14 cellular contexts compared by ENCODE assay signal in the genomic region with DNA sequence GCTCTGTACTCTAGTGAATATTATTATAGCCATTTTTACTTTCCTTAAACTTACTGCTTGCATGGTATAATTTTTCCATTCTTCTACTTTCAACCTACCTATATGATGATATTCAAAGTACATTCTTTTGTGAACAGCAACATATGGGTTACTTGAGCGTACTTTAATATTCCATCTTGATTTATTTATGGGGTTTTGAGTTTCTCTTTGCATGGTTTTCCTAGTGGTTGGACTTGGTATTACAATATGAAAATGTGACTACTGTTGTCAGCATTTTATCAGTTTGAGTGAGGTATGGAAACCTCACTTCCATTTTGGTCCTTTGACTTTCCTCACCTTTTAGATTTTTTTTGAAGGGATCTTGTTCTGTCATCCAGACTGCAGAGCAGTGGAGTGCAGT. TPM values are rescaled to one million over a fixed set of nuclear protein-coding genes. Genes with fewer than 3 reads are reported as not detected.
DNase-seq lines count a peak whose midpoint lies in the region; TF ChIP-seq lines count a peak whose summit lies in the region.
"Had no signal": no experiment of that assay in that cellular context is flagged by ENCODE, and none has a peak within 500 bp of the region (broad histone marks: within the 10 kb centered on the region; RNA-seq: fewer than 3 reads in every experiment).

No MANE protein-coding gene starts in this region.

- H3K27ac Mint-ChIP-seq in activated T-helper 1 cell treated with anti-CD3 and anti-CD28 coated beads, Interleukin-12 subunit alpha, Interleukin-12 subunit beta, Interleukin-2, Interleukin-4 antibody, amounts not matched to agents 30 ng/mL and 10 ng/mL and 1 ng/mL, durations not matched to agents 14 hours and 24 hours and 36 hours: no peak overlapping the region
- H3K27ac Mint-ChIP-seq: activated CD4-positive, alpha-beta memory T cell treated with anti-CD3 and anti-CD28 coated beads, Interleukin-2, amount 10 ng/mL, durations not matched to agents 7 days and 5 days; activated naive CD8-positive, alpha-beta T cell treated with anti-CD3 and anti-CD28 coated beads, Interleukin-2, amount 10 ng/mL, durations not matched to agents 7 days and 5 days; CD4-positive, alpha-beta T cell; T-helper 17 cell had no signal

- DNase-seq in AG09309 (ENCODE audit: low read depth) (no peak), GM20000 (ENCODE audit: low spot score) (no peak), hepatocyte (ENCODE audit: low spot score) (no peak), NCI-H748 (lab: John Stamatoyannopoulos, UW; ENCODE audit: unreplicated experiment) (no peak)
- DNase-seq in stimulated activated CD4-positive, alpha-beta T cell treated with anti-CD3 and anti-CD28 coated beads, Interleukin-4, amount 100 ng/mL, for 4 hours: no peak
- no peak for DNase-seq in activated T-helper 1 cell treated with anti-CD3 and anti-CD28 coated beads, Interleukin-12 subunit alpha, Interleukin-12 subunit beta, Interleukin-2, Interleukin-4 antibody, amounts not matched to agents 30 ng/mL and 10 ng/mL and 1 ng/mL, durations not matched to agents 14 hours and 24 hours and 36 hours (ENCODE audit: low spot score)
- DNase-seq in stimulated activated naive CD4-positive, alpha-beta T cell (lab: John Stamatoyannopoulos, UW): no peak
- DNase-seq: activated CD4-positive, alpha-beta memory T cell treated with anti-CD3 and anti-CD28 coated beads, Interleukin-2, amount 10 ng/mL, durations not matched to agents 7 days and 5 days; activated naive CD8-positive, alpha-beta T cell treated with anti-CD3 and anti-CD28 coated beads, Interleukin-2, amount 10 ng/mL, durations not matched to agents 7 days and 5 days; CD4-positive, alpha-beta T cell; NCI-H1092; small intestine; T-helper 17 cell had no signal

- no peaks in the 10 kb centered on the region for H3K9me2 ChIP-seq in hepatocyte (replicated peaks; ENCODE audit: insufficient read depth)

- no peaks in the 10 kb centered on the region for H3K9me3 ChIP-seq in hepatocyte (ENCODE audit: low read depth)

- H3K9me3 Mint-ChIP-seq in activated T-helper 1 cell treated with anti-CD3 and anti-CD28 coated beads, Interleukin-12 subunit alpha, Interleukin-12 subunit beta, Interleukin-2, Interleukin-4 antibody, amounts not matched to agents 30 ng/mL and 10 ng/mL and 1 ng/mL, durations not matched to agents 14 hours and 24 hours and 36 hours: no peaks in the 10 kb centered on the region
- H3K9me3 Mint-ChIP-seq: activated CD4-positive, alpha-beta memory T cell treated with anti-CD3 and anti-CD28 coated beads, Interleukin-2, amount 10 ng/mL, durations not matched to agents 7 days and 5 days; activated naive CD8-positive, alpha-beta T cell treated with anti-CD3 and anti-CD28 coated beads, Interleukin-2, amount 10 ng/mL, durations not matched to agents 7 days and 5 days had no signal

- WGBS in hepatocyte (ENCODE audit: low lambda C conversion rate, missing lambda C conversion rate): 87% methylated on average over 1 of the region's 1 CpG

- no peak overlapping the region for H3K27ac ChIP-seq in hepatocyte

- peak; percentile 24 for TF ChIP-seq CTCF in AG09309 (IDR thresholded peaks at IDR 0.05; ENCODE audit: control insufficient read depth, insufficient read depth, low read depth, low read length, missing control alignments)
- TF ChIP-seq CTCF in GM20000 (IDR thresholded peaks at IDR 0.05; ENCODE audit: extremely low read depth, missing control alignments): peak; percentile 8
- peak; percentile 23; the same call in 1 of the 2 replicates for TF ChIP-seq CTCF in WI38 (IDR thresholded peaks at IDR 0.05; ENCODE audit: low read depth, low read length)
- TF ChIP-seq CTCF in hepatocyte (IDR thresholded peaks at IDR 0.05; ENCODE audit: poor library complexity): peak; percentile 3

- intact Hi-C loops in activated T-helper 1 cell treated with anti-CD3 and anti-CD28 coated beads, Interleukin-12 subunit alpha, Interleukin-12 subunit beta, Interleukin-2, Interleukin-4 antibody, amounts not matched to agents 30 ng/mL and 10 ng/mL and 1 ng/mL, durations not matched to agents 14 hours and 24 hours and 36 hours (cut with micrococcal nuclease): no loop called here

- no peaks in the 10 kb centered on the region for H3K36me3 ChIP-seq in hepatocyte (replicated peaks; ENCODE audit: insufficient read depth, low read depth)

- H3K4me2 ChIP-seq in hepatocyte: no peak overlapping the region

- no peak overlapping the region for H3K4me3 Mint-ChIP-seq in activated T-helper 1 cell treated with anti-CD3 and anti-CD28 coated beads, Interleukin-12 subunit alpha, Interleukin-12 subunit beta, Interleukin-2, Interleukin-4 antibody, amounts not matched to agents 30 ng/mL and 10 ng/mL and 1 ng/mL, durations not matched to agents 14 hours and 24 hours and 36 hours
- H3K4me3 Mint-ChIP-seq: activated CD4-positive, alpha-beta memory T cell treated with anti-CD3 and anti-CD28 coated beads, Interleukin-2, amount 10 ng/mL, durations not matched to agents 7 days and 5 days; activated naive CD8-positive, alpha-beta T cell treated with anti-CD3 and anti-CD28 coated beads, Interleukin-2, amount 10 ng/mL, durations not matched to agents 7 days and 5 days; CD4-positive, alpha-beta T cell; T-helper 17 cell had no signal

- no peak overlapping the region for H2AFZ ChIP-seq in hepatocyte

- H3K4me1 Mint-ChIP-seq in activated T-helper 1 cell treated with anti-CD3 and anti-CD28 coated beads, Interleukin-12 subunit alpha, Interleukin-12 subunit beta, Interleukin-2, Interleukin-4 antibody, amounts not matched to agents 30 ng/mL and 10 ng/mL and 1 ng/mL, durations not matched to agents 14 hours and 24 hours and 36 hours (ENCODE audit: low read depth): no peaks in the 10 kb centered on the region
- H3K4me1 Mint-ChIP-seq: activated CD4-positive, alpha-beta memory T cell treated with anti-CD3 and anti-CD28 coated beads, Interleukin-2, amount 10 ng/mL, durations not matched to agents 7 days and 5 days; activated naive CD8-positive, alpha-beta T cell treated with anti-CD3 and anti-CD28 coated beads, Interleukin-2, amount 10 ng/mL, durations not matched to agents 7 days and 5 days; T-helper 17 cell had no signal

- H3K36me3 Mint-ChIP-seq in activated T-helper 1 cell treated with anti-CD3 and anti-CD28 coated beads, Interleukin-12 subunit alpha, Interleukin-12 subunit beta, Interleukin-2, Interleukin-4 antibody, amounts not matched to agents 30 ng/mL and 10 ng/mL and 1 ng/mL, durations not matched to agents 14 hours and 24 hours and 36 hours (ENCODE audit: low read depth): no peaks in the 10 kb centered on the region
- H3K36me3 Mint-ChIP-seq: activated naive CD8-positive, alpha-beta T cell treated with anti-CD3 and anti-CD28 coated beads, Interleukin-2, amount 10 ng/mL, durations not matched to agents 7 days and 5 days had no signal

- no peaks in the 10 kb centered on the region for H3K4me1 ChIP-seq in hepatocyte (ENCODE audit: insufficient read depth)

- no peaks in the 10 kb centered on the region for H4K20me1 ChIP-seq in hepatocyte (ENCODE audit: insufficient read depth, poor library complexity, severe bottlenecking)

- H3K27me3 ChIP-seq in hepatocyte: no peaks in the 10 kb centered on the region

- no peaks in the 10 kb centered on the region for H3K27me3 Mint-ChIP-seq in activated T-helper 1 cell treated with anti-CD3 and anti-CD28 coated beads, Interleukin-12 subunit alpha, Interleukin-12 subunit beta, Interleukin-2, Interleukin-4 antibody, amounts not matched to agents 30 ng/mL and 10 ng/mL and 1 ng/mL, durations not matched to agents 14 hours and 24 hours and 36 hours (ENCODE audit: insufficient read depth)
- H3K27me3 Mint-ChIP-seq: activated naive CD8-positive, alpha-beta T cell treated with anti-CD3 and anti-CD28 coated beads, Interleukin-2, amount 10 ng/mL, durations not matched to agents 7 days and 5 days; CD4-positive, alpha-beta T cell; T-helper 17 cell had no signal

- H3K79me2 ChIP-seq in hepatocyte: no peaks in the 10 kb centered on the region

- no peak overlapping the region for H3K4me3 ChIP-seq in AG09309 (ENCODE audit: control insufficient read depth, low read depth, low read length)
- H3K4me3 ChIP-seq in WI38 (ENCODE audit: low read depth, low read length): no peak overlapping the region
- no peak overlapping the region for H3K4me3 ChIP-seq in hepatocyte

RNA-seq across cellular contexts. Expression of a gene that starts 35.9 kb away (rescaled TPM):
- 0.08 and 0.27 TPM in 2 replicates for total RNA-seq in hepatocyte
- not detected in 2 replicates for polyA plus RNA-seq in hepatocyte
- not detected in 2 replicates for total RNA-seq in activated T-helper 1 cell treated with anti-CD3 and anti-CD28 coated beads, Interleukin-12 subunit alpha, Interleukin-12 subunit beta, Interleukin-2, Interleukin-4 antibody, amounts not matched to agents 30 ng/mL and 10 ng/mL and 1 ng/mL, durations not matched to agents 14 hours and 24 hours and 36 hours
- total RNA-seq: activated CD4-positive, alpha-beta memory T cell treated with anti-CD3 and anti-CD28 coated beads, Interleukin-2, amount 10 ng/mL, durations not matched to agents 7 days and 5 days; activated naive CD8-positive, alpha-beta T cell treated with anti-CD3 and anti-CD28 coated beads, Interleukin-2, amount 10 ng/mL, durations not matched to agents 7 days and 5 days; CD4-positive, alpha-beta T cell; T-helper 17 cell had no signal
